Comparison of ENCODE assay signal across 7 cellular contexts in genomic region chr3:188362405-188362831, GRCh38.
DNase-seq lines count a peak whose midpoint lies in the region; TF ChIP-seq lines count a peak whose summit lies in the region.

No MANE protein-coding gene starts in this region.

- H3F3A ChIP-seq in smooth muscle cell (ENCODE audit: low read depth) = peaks cover 7% of the 10 kb centered on the region

- H3K4me3 ChIP-seq in HAP-1 (no peak overlapping the region), foreskin fibroblast (ENCODE audit: low read depth in 1 of 2, low read length in 2 of 2) (no peak overlapping the region), smooth muscle cell (no peak overlapping the region)

- H3K4me1 ChIP-seq in HAP-1 (no peaks in the 10 kb centered on the region), smooth muscle cell (ENCODE audit: low read depth) (no peaks in the 10 kb centered on the region)

- in situ Hi-C loops in HAP-1 (cut with MboI; ENCODE audit: low sequenced_read_pairs) = no loop called here

- no peak for TF ChIP-seq CTCF in foreskin fibroblast (IDR thresholded peaks at IDR 0.05; ENCODE audit: low read depth, low read length)
- TF ChIP-seq CTCF in smooth muscle cell (IDR thresholded peaks at IDR 0.05; ENCODE audit: borderline replicate concordance, insufficient read depth, poor library complexity, severe bottlenecking) = no peak

- no peak overlapping the region for H3K9ac ChIP-seq in smooth muscle cell (ENCODE audit: low read depth)

- H3K36me3 ChIP-seq in HAP-1 (replicated peaks) (no peaks in the 10 kb centered on the region), smooth muscle cell (ENCODE audit: low read depth) (no peaks in the 10 kb centered on the region)

- H2AFZ ChIP-seq in smooth muscle cell (ENCODE audit: low read depth) = no peak overlapping the region

- H3K27me3 ChIP-seq in HAP-1 (ENCODE audit: low read depth) = no peaks in the 10 kb centered on the region
- no peaks in the 10 kb centered on the region for H3K27me3 ChIP-seq in smooth muscle cell (ENCODE audit: low read depth)

- peak overlapping the region; percentile 64 for H3K27ac ChIP-seq in smooth muscle cell (ENCODE audit: low read depth)

- peaks cover 90% of the 10 kb centered on the region for H4K20me1 ChIP-seq in smooth muscle cell (ENCODE audit: low read depth)

- peak overlapping the region; percentile 43 for H3K4me2 ChIP-seq in smooth muscle cell

- WGBS in smooth muscle cell (ENCODE audit: low lambda C conversion rate) = 26% methylated on average over 10 of the region's 10 CpGs

- no peaks in the 10 kb centered on the region for H3K9me3 ChIP-seq in HAP-1
- H3K9me3 ChIP-seq in smooth muscle cell (replicated peaks; ENCODE audit: low read depth) = no peaks in the 10 kb centered on the region

- peak; percentile 5 to 9 for DNase-seq in HAP-1 (ENCODE audit: low spot score in 2 of 2)
- DNase-seq in SHP77 treated with DMSO at 0.1 percent for 48 hours (lab: John Stamatoyannopoulos, UW) = peak; percentile 9
- DNase-seq in foreskin fibroblast = peak; percentile 76 to 79
- no peak for DNase-seq in smooth muscle cell (lab: John Stamatoyannopoulos, UW; ENCODE audit: unreplicated experiment)
- DNase-seq in GM19238 (ENCODE audit: insufficient read length, low spot score) = no peak
- DNase-seq in NCI-H187 (lab: John Stamatoyannopoulos, UW) = no peak
- no peak for DNase-seq in effector CD4-positive, alpha-beta T cell

- H3K79me2 ChIP-seq in smooth muscle cell (ENCODE audit: low read depth) = peaks cover 57% of the 10 kb centered on the region

Comparison
In these comparisons a context has a peak if more than half of its experiments do, and no peak if none do; other contexts are left out.
1. DNase-seq: peak in HAP-1 (2 of 2), SHP77 treated with DMSO at 0.1 percent for 48 hours (single experiment) and foreskin fibroblast (2 of 2); none in smooth muscle cell (single experiment), GM19238 (single experiment), NCI-H187 (0 of 2) and effector CD4-positive, alpha-beta T cell (single experiment).